Comparison of ENCODE assay signal across 23 cellular contexts in the genomic region with DNA sequence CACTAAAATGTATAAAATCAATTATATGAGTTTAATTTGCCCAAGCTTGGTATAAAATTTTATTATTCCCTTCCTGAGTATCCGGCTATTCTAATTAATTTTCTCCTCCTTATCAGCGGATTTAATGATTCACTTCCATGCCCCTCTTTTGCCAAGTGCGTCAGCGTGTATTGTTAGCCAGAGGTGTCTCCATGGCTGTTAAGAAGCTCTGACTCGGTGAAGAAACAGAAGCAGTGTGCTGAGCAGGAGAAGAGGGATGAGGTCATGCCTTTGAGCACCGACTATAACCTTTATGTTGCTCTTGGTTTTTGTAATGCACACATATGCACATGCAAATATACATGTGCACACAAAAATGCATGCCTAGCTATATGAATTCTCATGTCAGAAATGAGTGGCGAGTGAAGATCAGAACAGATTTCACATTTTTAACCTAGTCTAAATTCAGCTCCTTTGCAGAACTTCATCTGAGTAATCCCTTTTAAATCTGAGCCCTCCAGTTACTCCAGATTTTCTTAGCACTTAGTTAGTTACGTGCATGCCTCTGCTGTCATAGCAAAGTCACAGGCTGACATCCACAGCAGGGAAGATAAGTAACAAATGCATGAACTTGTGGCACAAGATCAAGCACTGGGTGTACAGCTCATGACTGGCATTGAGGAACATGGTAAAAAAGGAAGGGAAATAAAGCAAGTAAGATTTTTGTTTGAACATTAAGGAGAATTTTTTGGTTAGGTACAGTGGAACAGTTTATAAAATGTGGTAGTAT. TPM values are rescaled to one million over a fixed set of nuclear protein-coding genes. Genes with fewer than 3 reads are reported as not detected.
DNase-seq lines count a peak whose midpoint lies in the region; FAIRE-seq and TF ChIP-seq lines count a peak whose summit lies in the region.
"Had no signal": no experiment of that assay in that cellular context is flagged by ENCODE, and none has a peak within 500 bp of the region (broad histone marks: within the 10 kb centered on the region; RNA-seq: fewer than 3 reads in every experiment).

No MANE protein-coding gene starts in this region.

- no peak overlapping the region for H3K27ac ChIP-seq in HEK293 (ENCODE audit: extremely low read depth, low read depth, low read length)
- H3K27ac ChIP-seq in astrocyte (ENCODE audit: low read depth, low read length) = no peak overlapping the region
- H3K27ac ChIP-seq: BLaER1, HL-60 had no signal

- no peak overlapping the region for H3K9ac ChIP-seq in astrocyte (ENCODE audit: low read length)
- H3K9ac ChIP-seq: BLaER1 had no signal

- H3K36me3 Mint-ChIP-seq in astrocyte (ENCODE audit: low read depth, unreplicated experiment) = no peaks in the 10 kb centered on the region
- H3K36me3 Mint-ChIP-seq: CD4-positive, CD25-positive, alpha-beta regulatory T cell had no signal

- H3K36me3 ChIP-seq in HEK293 (ENCODE audit: control insufficient read depth in 2 of 2, insufficient read depth in 1 of 2, low read length in 2 of 2) (no peaks in the 10 kb centered on the region), astrocyte (ENCODE audit: insufficient read depth, low read length) (no peaks in the 10 kb centered on the region)
- H3K36me3 ChIP-seq: BLaER1 had no signal

- no peaks in the 10 kb centered on the region for H3K27me3 ChIP-seq in astrocyte (ENCODE audit: insufficient read depth, low read length)
- H3K27me3 ChIP-seq: BLaER1 had no signal

- FAIRE-seq in astrocyte (lab: Jason Lieb, UNC) = no peak
- FAIRE-seq: A204.1, D721Med, GM18507, K562 had no signal

- no peaks in the 10 kb centered on the region for H3K79me2 ChIP-seq in astrocyte (ENCODE audit: insufficient read depth, low read length)

- no peak overlapping the region for H3K27ac Mint-ChIP-seq in astrocyte (ENCODE audit: unreplicated experiment)
- H3K27ac Mint-ChIP-seq: CD4-positive, CD25-positive, alpha-beta regulatory T cell had no signal

- no peak overlapping the region for H3K4me3 Mint-ChIP-seq in astrocyte (ENCODE audit: unreplicated experiment)
- H3K4me3 Mint-ChIP-seq: CD4-positive, CD25-positive, alpha-beta regulatory T cell had no signal

- H3K4me2 ChIP-seq in astrocyte (ENCODE audit: low read length) = no peak overlapping the region
- H3K4me2 ChIP-seq: BLaER1 had no signal

- no peak overlapping the region for H2AFZ ChIP-seq in astrocyte (ENCODE audit: low read depth, low read length)

- H3K27me3 Mint-ChIP-seq in astrocyte (ENCODE audit: low read depth, unreplicated experiment) = no peaks in the 10 kb centered on the region
- H3K27me3 Mint-ChIP-seq: CD4-positive, CD25-positive, alpha-beta regulatory T cell had no signal

- TF ChIP-seq CTCF in HEK293 (tag by site-specific recombination; IDR thresholded peaks at IDR 0.05) = no peak
- TF ChIP-seq CTCF in astrocyte (IDR thresholded peaks at IDR 0.05; ENCODE audit: insufficient read depth, low read depth, low read length) = no peak

- CTCF ChIA-PET in HEK293 (lab: Yijun Ruan, JAX) = interaction anchor here (0.7 kb wide), 1 partner anchor 75 kb away, joined by 4 read pairs; no protein-coding TSS in a partner anchor

- H3K9me3 Mint-ChIP-seq in astrocyte (ENCODE audit: unreplicated experiment) = no peaks in the 10 kb centered on the region

- H3K4me1 Mint-ChIP-seq in astrocyte (ENCODE audit: low read depth, unreplicated experiment) = peaks cover 2% of the 10 kb centered on the region
- H3K4me1 Mint-ChIP-seq: CD4-positive, CD25-positive, alpha-beta regulatory T cell had no signal

- POLR2A ChIA-PET in HEK293 (lab: Yijun Ruan, JAX) = no interaction called here

- DNase-seq in astrocyte (ENCODE audit: low read depth) (peak; percentile 54), dermis blood vessel endothelial cell (peak; percentile 17), putamen (ENCODE audit: low spot score) (peak; percentile 40), NCI-H2029 (lab: John Stamatoyannopoulos, UW) (no peak), SW 1271 (lab: John Stamatoyannopoulos, UW) (no peak), Kasumi-1 (lab: John Stamatoyannopoulos, UW) (no peak)
- DNase-seq: CD4-positive, CD25-positive, alpha-beta regulatory T cell; NCI-H2029 treated with DMSO at 0.1 percent for 48 hours; NCI-H446 treated with DMSO at 0.1 percent for 48 hours; NCI-H526 treated with DMSO at 0.1 percent for 48 hours; SHP77 treated with DMSO at 0.1 percent for 48 hours had no signal

- H3K4me3 ChIP-seq in HEK293 (ENCODE audit: low read depth, low read length) = no peak overlapping the region
- no peak overlapping the region for H3K4me3 ChIP-seq in astrocyte (ENCODE audit: insufficient read depth, low read depth, low read length)
- H3K4me3 ChIP-seq: BLaER1, K562 had no signal

- no peaks in the 10 kb centered on the region for H4K20me1 ChIP-seq in astrocyte (ENCODE audit: insufficient read depth, low read length)
- H4K20me1 ChIP-seq: BLaER1 had no signal

- H3K4me1 ChIP-seq in HEK293 (ENCODE audit: control insufficient read depth, insufficient read depth, low read length) = no peaks in the 10 kb centered on the region
- H3K4me1 ChIP-seq in astrocyte (ENCODE audit: insufficient read depth, low read length) = no peaks in the 10 kb centered on the region
- H3K4me1 ChIP-seq: BLaER1 had no signal

- H3K9me3 ChIP-seq in HEK293 (ENCODE audit: control insufficient read depth, insufficient read depth, low read depth, low read length) (no peaks in the 10 kb centered on the region), astrocyte (ENCODE audit: insufficient read depth, low read depth, low read length) (no peaks in the 10 kb centered on the region)
- H3K9me3 ChIP-seq: BLaER1 had no signal

TF ChIP-seq in HEK293, 187 proteins besides CTCF, POLR2A, EP300 and RAD21:
- TF ChIP-seq ZNF37A (tag by site-specific recombination; IDR thresholded peaks at IDR 0.05) (no peak), ZXDB (tag by site-specific recombination; IDR thresholded peaks at IDR 0.05) (no peak), ZNF10 (tag by site-specific recombination; IDR thresholded peaks at IDR 0.05) (peak; percentile 81)
- TF ChIP-seq, protein P1, sequence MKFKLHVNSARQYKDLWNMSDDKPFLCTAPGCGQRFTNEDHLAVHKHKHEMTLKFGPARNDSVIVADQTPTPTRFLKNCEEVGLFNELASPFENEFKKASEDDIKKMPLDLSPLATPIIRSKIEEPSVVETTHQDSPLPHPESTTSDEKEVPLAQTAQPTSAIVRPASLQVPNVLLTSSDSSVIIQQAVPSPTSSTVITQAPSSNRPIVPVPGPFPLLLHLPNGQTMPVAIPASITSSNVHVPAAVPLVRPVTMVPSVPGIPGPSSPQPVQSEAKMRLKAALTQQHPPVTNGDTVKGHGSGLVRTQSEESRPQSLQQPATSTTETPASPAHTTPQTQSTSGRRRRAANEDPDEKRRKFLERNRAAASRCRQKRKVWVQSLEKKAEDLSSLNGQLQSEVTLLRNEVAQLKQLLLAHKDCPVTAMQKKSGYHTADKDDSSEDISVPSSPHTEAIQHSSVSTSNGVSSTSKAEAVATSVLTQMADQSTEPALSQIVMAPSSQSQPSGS (tag by site-specific recombination; IDR thresholded peaks at IDR 0.05; ENCODE audit: low read depth) = peak; percentile 42; the same call in 1 of the 2 replicates

RNA-seq across cellular contexts. Expression of a gene that starts 24.3 kb away (rescaled TPM):
- not detected in 2 replicates for total RNA-seq in astrocyte
- not detected in 2 replicates for total RNA-seq in dermis blood vessel endothelial cell
- total RNA-seq: CD4-positive, CD25-positive, alpha-beta regulatory T cell; G401; H4; K562; LHCN-M2; MCF 10A; OCI-LY7 had no signal

Comparison
In these comparisons a context has a peak if more than half of its experiments do, and no peak if none do; other contexts are left out.
1. DNase-seq: peak in astrocyte (single experiment), dermis blood vessel endothelial cell (single experiment) and putamen (single experiment); none in NCI-H2029 (single experiment), SW 1271 (0 of 2) and Kasumi-1 (0 of 2).